Comparison of ENCODE assay signal across 10 cellular contexts in genomic region chr10:91672021-91672608, GRCh38. TPM values are rescaled to one million over a fixed set of nuclear protein-coding genes. Genes with fewer than 3 reads are reported as not detected.
DNase-seq lines count a peak whose midpoint lies in the region; ATAC-seq and TF ChIP-seq lines count a peak whose summit lies in the region.
"Had no signal": no experiment of that assay in that cellular context is flagged by ENCODE, and none has a peak within 500 bp of the region (broad histone marks: within the 10 kb centered on the region; RNA-seq: fewer than 3 reads in every experiment).

No MANE protein-coding gene starts in this region.

- TF ChIP-seq CTCF in foreskin fibroblast (IDR thresholded peaks at IDR 0.05; ENCODE audit: low read depth, low read length), result no peak

- in situ Hi-C loops in SK-MEL-5 (cut with HindIII; ENCODE audit: low pct_unique_long_range_greater_than_20kb, low sequenced_read_pairs), result no loop called here

- ATAC-seq in HG03354 (IDR thresholded peaks at IDR 0.05; ENCODE audit: poor library complexity, severe bottlenecking, unreplicated experiment), result no peak
- no peak for ATAC-seq in GM18517 (IDR thresholded peaks at IDR 0.05; ENCODE audit: unreplicated experiment)
- no peak for ATAC-seq in HG02571 (IDR thresholded peaks at IDR 0.05; ENCODE audit: unreplicated experiment)
- ATAC-seq: stimulated activated naive CD8-positive, alpha-beta T cell treated with anti-CD3 and anti-CD28 coated beads, Interleukin-15, Interleukin-2, amounts not matched to agents 100 U/mL and 50 U/mL, for 24 hours had no signal

- no peak overlapping the region for H3K4me3 ChIP-seq in foreskin fibroblast (ENCODE audit: low read depth in 1 of 2, low read length in 2 of 2)

- DNase-seq in AG08396 (ENCODE audit: low spot score), result peak; percentile 30
- peak; percentile 71 for DNase-seq in HS-27A (ENCODE audit: low read depth)
- peak; percentile 2 for DNase-seq in SK-MEL-5 (ENCODE audit: low read depth, low spot score)
- peak; percentile 82 to 85 for DNase-seq in foreskin fibroblast
- DNase-seq in DMS114 treated with DMSO at 0.1 percent for 48 hours (lab: John Stamatoyannopoulos, UW; ENCODE audit: unreplicated experiment), result no peak
- DNase-seq: anterior cingulate cortex; stimulated activated naive CD8-positive, alpha-beta T cell treated with anti-CD3 and anti-CD28 coated beads, Interleukin-15, Interleukin-2, amounts not matched to agents 100 U/mL and 50 U/mL, for 24 hours had no signal

RNA-seq across cellular contexts. Expression of gene PPP1R3C, which starts 39.2 kb away (rescaled TPM):
- 12.2 and 13.2 TPM in 2 replicates for total RNA-seq in SK-MEL-5 (2014; rRNA removed; shearing (Covaris generic))
- polyA plus RNA-seq in SK-MEL-5 (2015; cell fraction: cytosol; rRNA removed), result 7.1 and 9.3 TPM in 2 replicates
- 3.9 and 6.4 TPM in 2 replicates for polyA plus RNA-seq in SK-MEL-5 (2015; cell fraction: nucleus; rRNA removed)
